In genomic region chr7:73572767-73573186, GRCh38 we compare ENCODE assay signal across 22 cellular contexts. TPM values are rescaled to one million over a fixed set of nuclear protein-coding genes. Genes with fewer than 3 reads are reported as not detected.
"Had no signal": no experiment of that assay in that cellular context is flagged by ENCODE, and none has a peak within 500 bp of the region (broad histone marks: within the 10 kb centered on the region; RNA-seq: fewer than 3 reads in every experiment).

No MANE protein-coding gene starts in this region.

- H3K9me3 Mint-ChIP-seq: activated B cell treated with CpG ODN at 0.5 μM for 24 hours; natural killer cell treated with Interleukin-12 subunit alpha and Interleukin-12 subunit beta and Interleukin-15 and Interleukin-18, amount 100 ng/mL, for 72 hours had no signal

- DNase-seq: activated B cell treated with CpG ODN at 0.5 μM for 24 hours; activated CD8-positive, alpha-beta memory T cell treated with anti-CD3 and anti-CD28 coated beads, Interleukin-2, amount 10 ng/mL, durations not matched to agents 7 days and 5 days; activated CD8-positive, alpha-beta T cell treated with anti-CD3 and anti-CD28 coated beads, Interleukin-2, amount 10 ng/mL, durations not matched to agents 7 days and 5 days; activated effector memory CD4-positive, alpha-beta T cell treated with Interleukin-2 at 50 U/mL for 16 hours; activated naive CD4-positive, alpha-beta T cell treated with anti-CD3 and anti-CD28 coated beads, Interleukin-2, amount 50 U/mL, for 16 hours; amniotic stem cell; brain microvascular endothelial cell; central memory CD4-positive, alpha-beta T cell; heart left ventricle; left lung; mesendoderm; retina; stimulated activated naive CD4-positive, alpha-beta T cell treated with Interleukin-2 at 50 U/mL for 16 hours; T-helper 17 cell; T1000 had no signal

- ATAC-seq: activated CD8-positive, alpha-beta memory T cell treated with anti-CD3 and anti-CD28 coated beads, Interleukin-2, amount 10 ng/mL, durations not matched to agents 7 days and 5 days; activated CD8-positive, alpha-beta T cell treated with anti-CD3 and anti-CD28 coated beads, Interleukin-2, amount 10 ng/mL, durations not matched to agents 7 days and 5 days; heart left ventricle; left lung; natural killer cell treated with Interleukin-12 subunit alpha and Interleukin-12 subunit beta and Interleukin-15 and Interleukin-18, amount 100 ng/mL, for 72 hours; SK-N-SH treated with all-trans-retinoic acid at 6 μM for 48 hours; T-helper 17 cell had no signal

- H3K27ac Mint-ChIP-seq: activated B cell treated with CpG ODN at 0.5 μM for 24 hours; activated CD8-positive, alpha-beta memory T cell treated with anti-CD3 and anti-CD28 coated beads, Interleukin-2, amount 10 ng/mL, durations not matched to agents 7 days and 5 days; activated CD8-positive, alpha-beta T cell treated with anti-CD3 and anti-CD28 coated beads, Interleukin-2, amount 10 ng/mL, durations not matched to agents 7 days and 5 days; natural killer cell treated with Interleukin-12 subunit alpha and Interleukin-12 subunit beta and Interleukin-15 and Interleukin-18, amount 100 ng/mL, for 72 hours; progenitor cell of endocrine pancreas; T-helper 17 cell had no signal

- H3K27me3 Mint-ChIP-seq: activated B cell treated with CpG ODN at 0.5 μM for 24 hours; activated CD8-positive, alpha-beta memory T cell treated with anti-CD3 and anti-CD28 coated beads, Interleukin-2, amount 10 ng/mL, durations not matched to agents 7 days and 5 days; natural killer cell treated with Interleukin-12 subunit alpha and Interleukin-12 subunit beta and Interleukin-15 and Interleukin-18, amount 100 ng/mL, for 72 hours; progenitor cell of endocrine pancreas; T-helper 17 cell had no signal

- H3K4me3 Mint-ChIP-seq: activated B cell treated with CpG ODN at 0.5 μM for 24 hours; activated CD8-positive, alpha-beta memory T cell treated with anti-CD3 and anti-CD28 coated beads, Interleukin-2, amount 10 ng/mL, durations not matched to agents 7 days and 5 days; activated CD8-positive, alpha-beta T cell treated with anti-CD3 and anti-CD28 coated beads, Interleukin-2, amount 10 ng/mL, durations not matched to agents 7 days and 5 days; natural killer cell treated with Interleukin-12 subunit alpha and Interleukin-12 subunit beta and Interleukin-15 and Interleukin-18, amount 100 ng/mL, for 72 hours; T-helper 17 cell had no signal

RNA-seq across cellular contexts. Expression of gene MLXIPL, which starts 51.5 kb away (rescaled TPM):
- total RNA-seq: activated B cell treated with CpG ODN at 0.5 μM for 24 hours; activated CD8-positive, alpha-beta memory T cell treated with anti-CD3 and anti-CD28 coated beads, Interleukin-2, amount 10 ng/mL, durations not matched to agents 7 days and 5 days; activated CD8-positive, alpha-beta T cell treated with anti-CD3 and anti-CD28 coated beads, Interleukin-2, amount 10 ng/mL, durations not matched to agents 7 days and 5 days; endothelial cell of umbilical vein; fibroblast of lung; fibroblast of villous mesenchyme; T-helper 17 cell; temporal lobe had no signal
